Comparison of ENCODE assay signal across 21 cellular contexts in genomic region chr14:71096947-71097346, GRCh38.
A peak's percentile ranks its signal among the peaks of the same experiment; 100 is the strongest.
DNase-seq lines count a peak whose midpoint lies in the region; ATAC-seq, FAIRE-seq and TF ChIP-seq lines count a peak whose summit lies in the region.
"Had no signal": no experiment of that assay in that cellular context is flagged by ENCODE, and none has a peak within 500 bp of the region (broad histone marks: within the 10 kb centered on the region; RNA-seq: fewer than 3 reads in every experiment).

No MANE protein-coding gene starts in this region.

- H3K9ac ChIP-seq in HepG2 (ENCODE audit: insufficient read depth, low read depth, low read length) = no peak overlapping the region
- no peak overlapping the region for H3K9ac ChIP-seq in K562 (ENCODE audit: insufficient read depth in 1 of 2, low read depth in 2 of 2, low read length in 2 of 2)
- H3K9ac ChIP-seq in H1 (replicated peaks in 1 of 4; ENCODE audit: extremely low read depth in 1 of 4, low read depth in 3 of 4, low read length in 3 of 4) = no peak overlapping the region
- H3K9ac ChIP-seq: BLaER1 had no signal

- no peak overlapping the region for H3K14ac ChIP-seq in H1 (ENCODE audit: insufficient read length)

- CTCF ChIA-PET in HepG2 (lab: Yijun Ruan, JAX; ENCODE audit: low intra/inter-chr PET ratio, low total read pairs) (no interaction called here), HEK293 (lab: Yijun Ruan, JAX) (no interaction called here), K562 (lab: Yijun Ruan, JAX; ENCODE audit: low intra/inter-chr PET ratio) (no interaction called here), H1 (lab: Charles Lee; ENCODE audit: partially characterized antibody) (no interaction called here)

- H3K4me2 ChIP-seq in HepG2 (ENCODE audit: low read depth, low read length) = no peak overlapping the region
- no peak overlapping the region for H3K4me2 ChIP-seq in K562 (ENCODE audit: insufficient read depth, low read length)
- H3K4me2 ChIP-seq in H1 (ENCODE audit: insufficient read depth in 1 of 2, low read depth in 2 of 2, low read length in 2 of 2) = no peak overlapping the region
- H3K4me2 ChIP-seq: BLaER1, GM23338 had no signal

- no peak overlapping the region for H4K5ac ChIP-seq in H1 (ENCODE audit: insufficient read length, low read depth, low read length)

- ATAC-seq in HepG2 (no peak), right lobe of liver (no peak), K562 (no peak), GM18519 (IDR thresholded peaks at IDR 0.05; ENCODE audit: low FRiP score, unreplicated experiment) (no peak), HG02885 (IDR thresholded peaks at IDR 0.05; ENCODE audit: poor library complexity, unreplicated experiment) (no peak)
- ATAC-seq: GM23338 had no signal

- no peak overlapping the region for H2AFZ ChIP-seq in HepG2 (ENCODE audit: low read length)
- H2AFZ ChIP-seq in K562 (ENCODE audit: low read depth, low read length) = no peak overlapping the region
- H2AFZ ChIP-seq in H1 (ENCODE audit: low read length) = no peak overlapping the region
- H2AFZ ChIP-seq: GM23338 had no signal

- no peak overlapping the region for H3K23ac ChIP-seq in H1 (ENCODE audit: insufficient read length)

- H2BK120ac ChIP-seq in H1 (replicated peaks; ENCODE audit: low read depth, low read length) = no peak overlapping the region

- no peaks in the 10 kb centered on the region for H3K9me1 ChIP-seq in K562 (ENCODE audit: control insufficient read depth, insufficient read depth, low read length)

- H4K8ac ChIP-seq in H1 (ENCODE audit: extremely low read depth, insufficient read depth, low read length) = no peak overlapping the region

- no peak overlapping the region for H3K4ac ChIP-seq in H1 (replicated peaks; ENCODE audit: insufficient read length, low read depth, low read length)

- H3K4me3 ChIP-seq in HepG2 (replicated peaks in 1 of 3; ENCODE audit: insufficient read depth in 1 of 3, low read depth in 2 of 3, low read length in 3 of 3) (no peak overlapping the region), right lobe of liver (no peak overlapping the region), HEK293 (ENCODE audit: low read depth, low read length) (no peak overlapping the region), K562 (no peak overlapping the region), H1 (ENCODE audit: extremely low read depth in 1 of 4, insufficient read depth in 2 of 4, low read depth in 3 of 4, low read length in 4 of 4) (no peak overlapping the region), spleen (no peak overlapping the region)
- H3K4me3 ChIP-seq: BLaER1, GM23338, HAP-1 had no signal

- DNase-seq in HepG2 (ENCODE audit: low spot score) (no peak), right lobe of liver (no peak), K562 (ENCODE audit: extremely low read depth in 1 of 4, low spot score in 3 of 4) (no peak), H1 (ENCODE audit: low read depth in 1 of 2, low spot score in 2 of 2) (no peak), spleen (no peak)
- DNase-seq: Calu3; CD4-positive, CD25-positive, alpha-beta regulatory T cell; COR-L47; DMS53; DMS79 treated with DMSO at 0.1 percent for 48 hours; GF-D8 had no signal

- no peak overlapping the region for H2AK5ac ChIP-seq in H1 (ENCODE audit: low read depth, low read length)

- H3K23me2 ChIP-seq in H1 (ENCODE audit: low read depth, low read length) = peaks cover 2% of the 10 kb centered on the region; the same call in 1 of the 2 replicates

- no peak overlapping the region for H2BK12ac ChIP-seq in H1 (ENCODE audit: low read depth, low read length)

- H2BK20ac ChIP-seq in H1 (ENCODE audit: low read length) = no peak overlapping the region

- no peak for TF ChIP-seq RAD21 in HepG2 (CRISPR knock-in tag; IDR thresholded peaks at IDR 0.05)
- TF ChIP-seq RAD21 in K562 (CRISPR knock-in tag; conservative IDR thresholded peaks at IDR 0.05 in 1 of 2, IDR thresholded peaks at IDR 0.05 in 1 of 2) = no peak
- TF ChIP-seq RAD21 in H1 (IDR thresholded peaks at IDR 0.05 in 1 of 2, conservative IDR thresholded peaks at IDR 0.05 in 1 of 2; ENCODE audit: low read depth in 2 of 2, low read length in 2 of 2) = no peak

- TF ChIP-seq EP300 in HepG2 (IDR thresholded peaks at IDR 0.05; ENCODE audit: low read depth in 2 of 2, low read length in 2 of 2) (no peak), HepG2 (CRISPR knock-in tag; IDR thresholded peaks at IDR 0.05; ENCODE audit: borderline replicate concordance) (no peak), K562 (IDR thresholded peaks at IDR 0.05; ENCODE audit: low read length) (no peak), H1 (IDR thresholded peaks at IDR 0.05; ENCODE audit: borderline replicate concordance in 1 of 2, low read depth in 2 of 2, low read length in 2 of 2) (no peak)

- intact Hi-C loops in HepG2 (cut with micrococcal nuclease; ENCODE audit: unreplicated experiment) (no loop called here), right lobe of liver (cut with DNase I) (no loop called here), K562 (cut with micrococcal nuclease) (no loop called here), spleen (cut with DNase I; ENCODE audit: low total_unique reads) (no loop called here)

- H3K36me3 ChIP-seq in HepG2 (replicated peaks in 1 of 2; ENCODE audit: control insufficient read depth in 1 of 2, insufficient read depth in 2 of 2, low read length in 2 of 2) (peaks cover 0 to 9% of the 10 kb centered on the region in 2 experiments; a peak in 2 of 5 replicates), right lobe of liver (peaks cover 0 to 7% (median under 1%) of the 10 kb centered on the region in 4 donors), HEK293 (ENCODE audit: control insufficient read depth in 2 of 2, insufficient read depth in 1 of 2, low read length in 2 of 2) (peaks cover 0 to 18% of the 10 kb centered on the region in 2 experiments; a peak in 2 of 3 replicates), K562 (ENCODE audit: control insufficient read depth, insufficient read depth, low read length) (no peaks in the 10 kb centered on the region), H1 (ENCODE audit: control insufficient read depth in 2 of 4, insufficient read depth in 4 of 4, low read length in 3 of 4) (peaks cover 0 to 11% (median 3%) of the 10 kb centered on the region in 4 experiments; a peak in 3 of 8 replicates), spleen (peaks cover 2 to 69% (median 32%) of the 10 kb centered on the region in 6 donors)
- H3K36me3 ChIP-seq: HAP-1 had no signal

- in situ Hi-C loops in HepG2 (cut with HindIII; ENCODE audit: extremely low pct_ligation_motif_present, low pct_unique_long_range_greater_than_20kb) = no loop called here
- in situ Hi-C loops in K562 (cut with MboI) = no loop called here

- H3K4me1 ChIP-seq in HepG2 (ENCODE audit: insufficient read depth, low read length) = no peaks in the 10 kb centered on the region
- no peaks in the 10 kb centered on the region for H3K4me1 ChIP-seq in right lobe of liver
- H3K4me1 ChIP-seq in HEK293 (ENCODE audit: control insufficient read depth, insufficient read depth, low read length) = no peaks in the 10 kb centered on the region
- no peaks in the 10 kb centered on the region for H3K4me1 ChIP-seq in K562 (replicated peaks in 1 of 2; ENCODE audit: control insufficient read depth in 2 of 2, insufficient read depth in 2 of 2, low read length in 2 of 2)
- H3K4me1 ChIP-seq in H1 (replicated peaks in 1 of 4; ENCODE audit: control insufficient read depth in 3 of 4, insufficient read depth in 4 of 4, low read length in 3 of 4) = no peaks in the 10 kb centered on the region
- no peaks in the 10 kb centered on the region for H3K4me1 ChIP-seq in spleen

- no peak overlapping the region for H2BK5ac ChIP-seq in H1 (ENCODE audit: low read depth, low read length)

- H4K20me1 ChIP-seq in HepG2 (ENCODE audit: insufficient read depth, low read length) = no peaks in the 10 kb centered on the region
- no peaks in the 10 kb centered on the region for H4K20me1 ChIP-seq in K562 (replicated peaks; ENCODE audit: control insufficient read depth, insufficient read depth, low read length)
- H4K20me1 ChIP-seq in H1 (replicated peaks in 1 of 2; ENCODE audit: control insufficient read depth in 1 of 2, insufficient read depth in 2 of 2, low read length in 2 of 2) = no peaks in the 10 kb centered on the region
- H4K20me1 ChIP-seq: BLaER1 had no signal

- no peak overlapping the region for H3K18ac ChIP-seq in H1 (ENCODE audit: extremely low read depth, low read length)

- H4K91ac ChIP-seq in H1 (replicated peaks; ENCODE audit: insufficient read length, low read length) = no peak overlapping the region

- BruUV-seq in HepG2 (replicated peaks; lab: Mats Ljungman, UMichigan) = no TSS peak
- BruUV-seq in K562 (replicated peaks; lab: Mats Ljungman, UMichigan) = no TSS peak

- TF ChIP-seq POLR2A in HepG2 (IDR thresholded peaks at IDR 0.05; ENCODE audit: insufficient read depth in 1 of 2, low read depth in 2 of 2, low read length in 2 of 2) (no peak), right lobe of liver (IDR thresholded peaks at IDR 0.05) (no peak), K562 (conservative IDR thresholded peaks at IDR 0.05) (no peak), H1 (IDR thresholded peaks at IDR 0.05; ENCODE audit: control extremely low read depth in 1 of 2, low read depth in 2 of 2, low read length in 2 of 2) (no peak), spleen (IDR thresholded peaks at IDR 0.05) (no peak)

- H3K79me2 ChIP-seq in HepG2 (ENCODE audit: insufficient read depth, low read length) (no peaks in the 10 kb centered on the region), K562 (ENCODE audit: control insufficient read depth, insufficient read depth, low read length) (no peaks in the 10 kb centered on the region), H1 (ENCODE audit: control insufficient read depth in 1 of 2, insufficient read depth in 2 of 2, low read length in 2 of 2) (no peaks in the 10 kb centered on the region)

- FAIRE-seq in HepG2 (lab: Jason Lieb, UNC) (peak; percentile 12), K562 (lab: Jason Lieb, UNC) (no peak), H1 (lab: Jason Lieb, UNC) (no peak)
- FAIRE-seq: A204.1, H54 had no signal

- no peaks in the 10 kb centered on the region for H3K9me3 ChIP-seq in HepG2 (ENCODE audit: low read length)
- H3K9me3 ChIP-seq in right lobe of liver = no peaks in the 10 kb centered on the region
- H3K9me3 ChIP-seq in HEK293 (ENCODE audit: control insufficient read depth, insufficient read depth, low read depth, low read length) = no peaks in the 10 kb centered on the region
- H3K9me3 ChIP-seq in K562 (replicated peaks; ENCODE audit: control insufficient read depth, insufficient read depth, low read depth, low read length) = no peaks in the 10 kb centered on the region
- no peaks in the 10 kb centered on the region for H3K9me3 ChIP-seq in H1 (ENCODE audit: insufficient read depth in 2 of 2, low read depth in 1 of 2, low read length in 1 of 2)
- H3K9me3 ChIP-seq in spleen = peaks cover 0 to 10% (median 7%) of the 10 kb centered on the region in 8 donors
- H3K9me3 ChIP-seq: HAP-1 had no signal

- POLR2A ChIA-PET in HepG2 (lab: Yijun Ruan, JAX) = no interaction called here
- POLR2A ChIA-PET in HEK293 (lab: Yijun Ruan, JAX) = no interaction called here
- POLR2A ChIA-PET in K562 (lab: Yijun Ruan, JAX) = no interaction called here
- POLR2A ChIA-PET in H1 (lab: Charles Lee; ENCODE audit: partially characterized antibody) = no interaction called here

- H3K27me3 ChIP-seq in HepG2 (ENCODE audit: control insufficient read depth in 1 of 2, insufficient read depth in 2 of 2, low read length in 2 of 2) = no peaks in the 10 kb centered on the region
- no peaks in the 10 kb centered on the region for H3K27me3 ChIP-seq in right lobe of liver
- H3K27me3 ChIP-seq in K562 (ENCODE audit: control insufficient read depth in 2 of 2, insufficient read depth in 2 of 2, low read length in 2 of 2) = no peaks in the 10 kb centered on the region
- no peaks in the 10 kb centered on the region for H3K27me3 ChIP-seq in H1 (replicated peaks in 1 of 4; ENCODE audit: control insufficient read depth in 3 of 4, extremely low read depth in 1 of 4, insufficient read depth in 3 of 4, low read length in 3 of 4)
- no peaks in the 10 kb centered on the region for H3K27me3 ChIP-seq in spleen (replicated peaks in 1 of 7)
- H3K27me3 ChIP-seq: BLaER1 had no signal

- H3K56ac ChIP-seq in H1 (replicated peaks; ENCODE audit: insufficient read length, low read depth, low read length) = no peak overlapping the region

- no peak for TF ChIP-seq CTCF in HepG2 (CRISPR knock-in tag; IDR thresholded peaks at IDR 0.05)
- TF ChIP-seq CTCF in right lobe of liver (IDR thresholded peaks at IDR 0.05) = no peak
- no peak for TF ChIP-seq CTCF in HEK293 (tag by site-specific recombination; IDR thresholded peaks at IDR 0.05)
- TF ChIP-seq CTCF in K562 (IDR thresholded peaks at IDR 0.05 in 2 of 3, conservative IDR thresholded peaks at IDR 0.05 in 1 of 3; ENCODE audit: insufficient read depth in 2 of 3, low read depth in 1 of 3, low read length in 3 of 3) = no peak
- no peak for TF ChIP-seq CTCF in H1 (IDR thresholded peaks at IDR 0.05; ENCODE audit: control extremely low read depth in 1 of 3, insufficient read depth in 1 of 3, low read depth in 1 of 3, low read length in 3 of 3)
- no peak for TF ChIP-seq CTCF in spleen (IDR thresholded peaks at IDR 0.05 in 8 of 11, conservative IDR thresholded peaks at IDR 0.05 in 3 of 11)

- H3K27ac ChIP-seq in HepG2 (ENCODE audit: extremely low read length, insufficient read depth, low read length) (no peak overlapping the region), right lobe of liver (no peak overlapping the region), HEK293 (ENCODE audit: extremely low read depth, low read depth, low read length) (no peak overlapping the region), K562 (ENCODE audit: extremely low read depth, low read depth, low read length) (no peak overlapping the region), H1 (ENCODE audit: low read depth, low read length) (no peak overlapping the region), spleen (no peak overlapping the region)
- H3K27ac ChIP-seq: 22Rv1, BLaER1, C4-2B had no signal

- H3K79me1 ChIP-seq in H1 (ENCODE audit: low read depth, low read length) = no peaks in the 10 kb centered on the region

- WGBS in HepG2 (ENCODE audit: low lambda C conversion rate) = 99% methylated on average over 5 of the region's 5 CpGs
- 100% methylated on average over 3 of the region's 5 CpGs for WGBS in right lobe of liver (ENCODE audit: insufficient coverage, low coverage, low lambda C conversion rate, missing lambda C conversion rate)
- WGBS in K562 (ENCODE audit: insufficient coverage, low coverage, missing lambda C conversion rate) = 24% methylated on average over 5 of the region's 5 CpGs
- WGBS in H1 (ENCODE audit: extremely low coverage in 1 of 2, insufficient coverage in 1 of 2, insufficient read length in 1 of 2, insufficient replicate concordance in 2 of 2, low coverage in 1 of 2, low lambda C conversion rate in 2 of 2, missing lambda C conversion rate in 1 of 2), 2 experiments = 94% methylated on average over 5 of the region's 5 CpGs; no CpG with 5 or more reads in 1 of the 2 experiments
- WGBS in spleen, 5 donors = 87 to 99% (median 95%) methylated on average over 5 of the region's 5 CpGs

- H2BK15ac ChIP-seq in H1 (ENCODE audit: low read length) = no peak overlapping the region
